22 cellular contexts compared by ENCODE assay signal in the genomic region with DNA sequence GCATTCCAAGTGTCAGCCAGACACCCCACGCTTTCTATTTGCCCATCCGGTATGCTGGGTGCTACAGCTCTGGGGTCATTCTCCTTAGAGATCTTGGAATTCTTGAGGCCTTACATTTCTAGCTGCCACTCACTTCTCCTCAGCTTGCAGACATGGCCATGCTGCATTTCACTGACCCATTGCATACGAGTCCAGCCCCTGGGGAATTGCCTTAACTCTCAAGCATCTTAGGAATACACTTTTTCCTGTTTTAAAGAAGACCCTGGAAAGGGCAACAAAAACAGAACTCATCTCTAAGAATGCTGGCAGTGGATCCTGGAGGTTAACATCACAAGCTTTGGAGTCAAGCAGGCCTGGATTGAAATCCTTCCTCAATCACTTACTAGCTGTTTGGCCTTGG.
DNase-seq lines count a peak whose midpoint lies in the region; ATAC-seq and TF ChIP-seq lines count a peak whose summit lies in the region.
"Had no signal": no experiment of that assay in that cellular context is flagged by ENCODE, and none has a peak within 500 bp of the region (broad histone marks: within the 10 kb centered on the region; RNA-seq: fewer than 3 reads in every experiment).

No MANE protein-coding gene starts in this region.

- H3K18ac ChIP-seq in IMR-90 (ENCODE audit: low read depth, low read length) = no peak overlapping the region; the same call in 1 of the 2 replicates
- no peak overlapping the region for H3K18ac ChIP-seq in trophoblast cell (ENCODE audit: low read length)

- TF ChIP-seq POLR2A in IMR-90 (IDR thresholded peaks at IDR 0.05; ENCODE audit: low read depth, low read length) (no peak), erythroblast (IDR thresholded peaks at IDR 0.05; ENCODE audit: low read length) (no peak)

- no peaks in the 10 kb centered on the region for H4K20me1 ChIP-seq in IMR-90 (ENCODE audit: insufficient read depth, low read length)
- H4K20me1 ChIP-seq: BLaER1 treated with 17β-estradiol and CSF1 and Interleukin-3, amounts not matched to agents 10 nM and 100 nM had no signal

- in situ Hi-C loops in IMR-90 (cut with MboI; ENCODE audit: low sequenced_read_pairs) = loop anchor here (25.0 kb wide), 1 partner anchor 526 kb away; no protein-coding TSS in a partner anchor

- H3K27me3 ChIP-seq in ACC112 (ENCODE audit: insufficient read depth, low read length) = no peaks in the 10 kb centered on the region
- no peaks in the 10 kb centered on the region for H3K27me3 ChIP-seq in IMR-90 (ENCODE audit: control insufficient read depth, insufficient read depth, low read length)
- H3K27me3 ChIP-seq in trophoblast cell (ENCODE audit: insufficient read depth, low read length) = no peaks in the 10 kb centered on the region
- H3K27me3 ChIP-seq: BLaER1 treated with 17β-estradiol and CSF1 and Interleukin-3, amounts not matched to agents 10 nM and 100 nM had no signal

- ATAC-seq in IMR-90 (ENCODE audit: low read depth) = no peak
- ATAC-seq: HCT116 had no signal

- peaks cover 9% of the 10 kb centered on the region for H3K9me1 ChIP-seq in IMR-90 (ENCODE audit: insufficient read depth, low read length)

- no peaks in the 10 kb centered on the region for H3K9me3 ChIP-seq in IMR-90 (ENCODE audit: control insufficient read depth, insufficient read depth, low read length)
- H3K9me3 ChIP-seq in trophoblast cell (ENCODE audit: insufficient read depth, low read depth, low read length) = no peaks in the 10 kb centered on the region
- H3K9me3 ChIP-seq: BLaER1 treated with 17β-estradiol and CSF1 and Interleukin-3, amounts not matched to agents 10 nM and 100 nM had no signal

- no peak overlapping the region for H3K56ac ChIP-seq in IMR-90 (ENCODE audit: extremely low read depth, insufficient read depth, low read length)

- CTCF ChIA-PET in IMR-90 (lab: Yijun Ruan, JAX) = no interaction called here

- 100% methylated on average over 3 of the region's 3 CpGs; no CpG with 5 or more reads in 1 of the 2 experiments for WGBS in IMR-90 (ENCODE audit: extremely low coverage in 2 of 2, insufficient read length in 1 of 2), 2 experiments
- no CpG with 5 or more reads among the region's 3 CpGs for WGBS in trophoblast cell (ENCODE audit: extremely low coverage, insufficient coverage, insufficient read length)

- H3K79me2 ChIP-seq in ACC112 (ENCODE audit: control insufficient read depth, insufficient read depth, low read length, unreplicated experiment) = no peaks in the 10 kb centered on the region
- no peaks in the 10 kb centered on the region for H3K79me2 ChIP-seq in trophoblast cell (ENCODE audit: control insufficient read depth, insufficient read depth, low read length, poor library complexity)

- H4K8ac ChIP-seq in IMR-90 (ENCODE audit: low read depth in 2 of 2, low read length in 2 of 2) (no peak overlapping the region), trophoblast cell (ENCODE audit: low read depth, low read length) (no peak overlapping the region)

- peak overlapping the region; percentile 56; the same call in 2 of the 3 replicates for H2BK15ac ChIP-seq in IMR-90 (ENCODE audit: low read depth, low read length)

- H4K91ac ChIP-seq in IMR-90 (ENCODE audit: insufficient read depth, low read depth, low read length) (peak overlapping the region; percentile 16; the same call in 1 of the 2 replicates), trophoblast cell (ENCODE audit: low read depth, low read length) (no peak overlapping the region)

- no peak overlapping the region for H3K4me2 ChIP-seq in IMR-90 (ENCODE audit: low read depth, low read length)
- H3K4me2 ChIP-seq in trophoblast cell (ENCODE audit: low read length) = no peak overlapping the region
- H3K4me2 ChIP-seq: BLaER1 treated with 17β-estradiol and CSF1 and Interleukin-3, amounts not matched to agents 10 nM and 100 nM had no signal

- peak overlapping the region; percentile 30; the same call in 1 of the 2 replicates for H3K4ac ChIP-seq in IMR-90 (ENCODE audit: low read depth, low read length)
- H3K4ac ChIP-seq in trophoblast cell (ENCODE audit: low read depth, low read length) = no peak overlapping the region

- H3K79me1 ChIP-seq in IMR-90 (ENCODE audit: low read depth in 1 of 2, low read length in 2 of 2) = no peaks in the 10 kb centered on the region
- H3K79me1 ChIP-seq in trophoblast cell (ENCODE audit: low read length) = no peaks in the 10 kb centered on the region

- no peak overlapping the region for H3K23ac ChIP-seq in IMR-90 (ENCODE audit: low read depth, low read length)
- no peak overlapping the region for H3K23ac ChIP-seq in trophoblast cell (ENCODE audit: low read length)

- no peak for DNase-seq in IMR-90
- peak; percentile 62 for DNase-seq in fibroblast of peridontal ligament (ENCODE audit: extremely low read depth)
- DNase-seq in trophoblast cell = no peak
- no peak for DNase-seq in NCI-H524 treated with DMSO at 0.1 percent for 48 hours (lab: John Stamatoyannopoulos, UW)
- DNase-seq in activated CD4-positive, alpha-beta T cell treated with anti-CD3 and anti-CD28 coated beads for 48 hours = no peak
- no peak for DNase-seq in erythroblast (lab: John Stamatoyannopoulos, UW)
- DNase-seq: CD4-positive, alpha-beta T cell; Karpas-422; NCI-H1092 treated with DMSO at 0.1 percent for 48 hours; NCI-H1436; NCI-H187; NCI-H2081 treated with DMSO at 0.1 percent for 48 hours; NCI-H2171; NCI-H345; NCI-H774; SIG-M5 had no signal

- H3K4me3 ChIP-seq in ACC112 (ENCODE audit: low read depth, low read length) (no peak overlapping the region), IMR-90 (ENCODE audit: insufficient read depth, low read depth, low read length) (no peak overlapping the region), trophoblast cell (ENCODE audit: low read depth, low read length) (peak overlapping the region; percentile 13)
- H3K4me3 ChIP-seq: BLaER1 treated with 17β-estradiol and CSF1 and Interleukin-3, amounts not matched to agents 10 nM and 100 nM; SK-N-MC had no signal

- H2AK5ac ChIP-seq in IMR-90 (ENCODE audit: low read depth, low read length) (no peak overlapping the region), trophoblast cell (ENCODE audit: low read length) (no peak overlapping the region)

- H2BK120ac ChIP-seq in IMR-90 (ENCODE audit: low read depth, low read length) (peak overlapping the region; percentile 43; the same call in 1 of the 2 replicates), trophoblast cell (ENCODE audit: insufficient read depth, low read length, poor library complexity) (no peak overlapping the region)

- H3K14ac ChIP-seq in IMR-90 (replicated peaks; ENCODE audit: low read depth, low read length) (peak overlapping the region; percentile 4; the same call in 1 of the 2 replicates), trophoblast cell (ENCODE audit: low read length) (no peak overlapping the region)

- H3K27ac ChIP-seq in ACC112 (ENCODE audit: low read depth, low read length) = peak overlapping the region; percentile 14; the same call in 1 of the 2 replicates
- no peak overlapping the region for H3K27ac ChIP-seq in IMR-90 (ENCODE audit: insufficient read depth, low read length)
- H3K27ac ChIP-seq in trophoblast cell (ENCODE audit: low read depth, low read length) = no peak overlapping the region
- H3K27ac ChIP-seq: 22Rv1; BLaER1 treated with 17β-estradiol and CSF1 and Interleukin-3, amounts not matched to agents 10 nM and 100 nM; HL-60; SK-N-MC had no signal

- no peak for TF ChIP-seq RAD21 in IMR-90 (IDR thresholded peaks at IDR 0.05; ENCODE audit: low read length)

- dilution Hi-C loops in IMR-90 (cut with HindIII; ENCODE audit: low sequenced_read_pairs, unreplicated experiment) = no loop called here

- peaks cover 67% of the 10 kb centered on the region for H3K4me1 ChIP-seq in ACC112 (ENCODE audit: control insufficient read depth, insufficient read depth, low read length, unreplicated experiment)
- peaks cover 28% of the 10 kb centered on the region for H3K4me1 ChIP-seq in IMR-90 (ENCODE audit: control insufficient read depth, insufficient read depth, low read length)
- H3K4me1 ChIP-seq in trophoblast cell (ENCODE audit: control insufficient read depth in 1 of 2, insufficient read depth in 2 of 2, low read length in 2 of 2) = peaks cover 2 to 3% of the 10 kb centered on the region in 2 experiments

- no TSS peak for BruUV-seq in IMR-90 (replicated peaks; lab: Mats Ljungman, UMichigan)

- H3K9ac ChIP-seq in IMR-90 (ENCODE audit: low read depth, low read length) = no peak overlapping the region
- no peak overlapping the region for H3K9ac ChIP-seq in trophoblast cell (ENCODE audit: low read length)
- H3K9ac ChIP-seq: BLaER1 treated with 17β-estradiol and CSF1 and Interleukin-3, amounts not matched to agents 10 nM and 100 nM had no signal

- H2AFZ ChIP-seq in ACC112 (ENCODE audit: low read length, unreplicated experiment) (no peak overlapping the region), IMR-90 (replicated peaks; ENCODE audit: low read length, poor library complexity) (no peak overlapping the region), trophoblast cell (ENCODE audit: insufficient read depth, low read length, poor library complexity) (no peak overlapping the region)

- no peak overlapping the region for H2BK12ac ChIP-seq in trophoblast cell (ENCODE audit: low read length)

- H2BK5ac ChIP-seq in IMR-90 (ENCODE audit: low read depth, low read length, poor library complexity, severe bottlenecking) (no peak overlapping the region), trophoblast cell (ENCODE audit: low read depth, low read length, poor library complexity) (no peak overlapping the region)

- POLR2A ChIA-PET in IMR-90 (lab: Charles Lee; ENCODE audit: unreplicated experiment) = interaction anchor here (0.6 kb wide), 1 partner anchor 1571 kb away, joined by 3 read pairs; no protein-coding TSS in a partner anchor

- peak overlapping the region; percentile 57 for H2BK20ac ChIP-seq in IMR-90 (ENCODE audit: low read depth, low read length)

- no peak for TF ChIP-seq CTCF in IMR-90 (conservative IDR thresholded peaks at IDR 0.05; ENCODE audit: low read depth, low read length)

- H3K36me3 ChIP-seq in ACC112 (ENCODE audit: insufficient read depth, low read length) (no peaks in the 10 kb centered on the region), IMR-90 (ENCODE audit: control insufficient read depth, insufficient read depth, low read length) (no peaks in the 10 kb centered on the region), trophoblast cell (ENCODE audit: control insufficient read depth in 1 of 2, insufficient read depth in 2 of 2, low read length in 2 of 2) (no peaks in the 10 kb centered on the region)
- H3K36me3 ChIP-seq: BLaER1 treated with 17β-estradiol and CSF1 and Interleukin-3, amounts not matched to agents 10 nM and 100 nM had no signal

- H2AK9ac ChIP-seq in IMR-90 (replicated peaks; ENCODE audit: low read depth, low read length, poor library complexity) = no peak overlapping the region

- H4K5ac ChIP-seq in IMR-90 (ENCODE audit: low read depth, low read length) = no peak overlapping the region

- intact Hi-C loops in IMR-90 (cut with micrococcal nuclease) = no loop called here

- H4K12ac ChIP-seq in trophoblast cell (ENCODE audit: low read depth, low read length) = no peak overlapping the region

TF ChIP-seq in IMR-90, 13 proteins besides CTCF, POLR2A, EP300 and RAD21:
- TF ChIP-seq RFX5 (IDR thresholded peaks at IDR 0.05; ENCODE audit: low read depth, low read length) (no peak), CEBPB (IDR thresholded peaks at IDR 0.05; ENCODE audit: low read depth, low read length) (no peak), CHD1 (IDR thresholded peaks at IDR 0.05; ENCODE audit: low read depth, low read length) (no peak), MAZ (IDR thresholded peaks at IDR 0.05; ENCODE audit: borderline replicate concordance, low read depth, low read length) (no peak)
